ENCODE assay signal across 1 cellular context in genomic region chr1:113912594-113913311, GRCh38.
TF ChIP-seq lines count a peak whose summit lies in the region.

No MANE protein-coding gene starts in this region.

TF ChIP-seq in IMR-90, 13 proteins besides CTCF, POLR2A, EP300 and RAD21:
- TF ChIP-seq RFX5 (IDR thresholded peaks at IDR 0.05; ENCODE audit: low read depth, low read length) (no peak), MAZ (IDR thresholded peaks at IDR 0.05; ENCODE audit: borderline replicate concordance, low read depth, low read length) (peak; percentile 50; the same call in 1 of the 2 replicates)
